In the genomic region with DNA sequence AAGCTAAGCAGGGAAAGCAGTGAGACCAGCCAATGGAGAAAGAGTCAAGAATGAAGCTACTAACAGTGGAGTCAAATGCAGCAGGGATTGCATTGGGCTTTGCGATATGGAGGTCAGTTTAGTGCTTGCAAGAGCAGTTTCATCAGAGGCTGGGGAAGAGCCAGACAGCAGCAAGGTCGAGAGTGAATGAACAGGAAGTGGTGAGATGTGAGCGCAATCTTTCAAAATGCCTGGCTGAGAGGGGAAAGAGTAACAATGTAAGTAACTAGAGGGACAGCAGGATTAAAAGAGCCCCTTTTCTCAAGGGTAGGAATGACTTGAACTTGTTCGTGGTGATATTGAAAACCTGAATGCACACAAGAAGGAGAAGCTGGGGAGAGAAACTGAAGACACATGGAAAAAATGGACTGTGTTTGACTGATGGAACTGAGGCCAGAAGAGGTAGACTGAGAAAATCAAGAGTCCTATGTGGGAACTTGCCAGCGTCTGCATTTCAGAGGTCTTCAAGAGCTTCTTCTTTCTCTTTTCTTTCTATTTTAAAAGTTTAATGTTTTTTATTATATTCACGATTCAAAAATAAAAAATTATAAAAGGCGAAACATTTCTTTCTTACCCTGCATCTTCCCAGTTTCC, we compare ENCODE assay signal across 8 cellular contexts.
A peak's percentile ranks its signal among the peaks of the same experiment; 100 is the strongest.
DNase-seq lines count a peak whose midpoint lies in the region; ATAC-seq and TF ChIP-seq lines count a peak whose summit lies in the region.

No MANE protein-coding gene starts in this region.

- no peaks in the 10 kb centered on the region for H3K36me3 ChIP-seq in SU-DHL-6 (ENCODE audit: low read length)

- no peaks in the 10 kb centered on the region for H3K9me2 ChIP-seq in SU-DHL-6 (replicated peaks; ENCODE audit: insufficient read depth, low read length)

- H3K27me3 ChIP-seq in SU-DHL-6 (ENCODE audit: low read length), result no peaks in the 10 kb centered on the region

- H3K4me2 ChIP-seq in SU-DHL-6 (ENCODE audit: low read depth, low read length, poor library complexity, severe bottlenecking), result peak overlapping the region; percentile 38

- no peak overlapping the region for H3K4me3 ChIP-seq in AG09309 (ENCODE audit: control insufficient read depth, low read depth, low read length)
- H3K4me3 ChIP-seq in SU-DHL-6 (ENCODE audit: insufficient read depth, low read length, poor library complexity, severe bottlenecking), result no peak overlapping the region

- no peaks in the 10 kb centered on the region for H3K9me3 ChIP-seq in SU-DHL-6 (ENCODE audit: insufficient read depth, low read length)

- peak overlapping the region; percentile 98 for H2AFZ ChIP-seq in SU-DHL-6 (ENCODE audit: low read depth, low read length, severe bottlenecking)

- DNase-seq in AG09309 (ENCODE audit: low read depth), result peak; percentile 52
- peak; percentile 61 for DNase-seq in fibroblast of gingiva (ENCODE audit: low read depth)
- DNase-seq in HuH-7 (ENCODE audit: low spot score), result no peak
- no peak for DNase-seq in NCI-H1105 (lab: John Stamatoyannopoulos, UW)
- DNase-seq in kidney glomerular epithelial cell (lab: John Stamatoyannopoulos, UW), result no peak

- ATAC-seq in GM18873 (IDR thresholded peaks at IDR 0.05; ENCODE audit: low FRiP score, unreplicated experiment), result peak; percentile 85
- ATAC-seq in HG03066 (IDR thresholded peaks at IDR 0.05; ENCODE audit: low read depth, unreplicated experiment), result peak; percentile 88

- peak overlapping the region; percentile 22 for H3K9ac ChIP-seq in SU-DHL-6 (ENCODE audit: low read length)

- H3K79me2 ChIP-seq in SU-DHL-6 (ENCODE audit: insufficient read depth, low read length), result no peaks in the 10 kb centered on the region

- no peaks in the 10 kb centered on the region for H4K20me1 ChIP-seq in SU-DHL-6 (ENCODE audit: low read depth, low read length)

- peak overlapping the region; percentile 28; the same call in 1 of the 2 replicates for H3K27ac ChIP-seq in SU-DHL-6 (ENCODE audit: low read depth, low read length)

- TF ChIP-seq CTCF in AG09309 (IDR thresholded peaks at IDR 0.05; ENCODE audit: control insufficient read depth, insufficient read depth, low read depth, low read length, missing control alignments) (no peak), SU-DHL-6 (IDR thresholded peaks at IDR 0.05; ENCODE audit: insufficient read depth, low read length, poor library complexity, severe bottlenecking) (no peak)

- H3F3A ChIP-seq in SU-DHL-6 (ENCODE audit: insufficient read depth), result no peaks in the 10 kb centered on the region

Comparison
In these comparisons a context has a peak if more than half of its experiments do, and no peak if none do; other contexts are left out.
1. DNase-seq: peak in AG09309 (single experiment) and fibroblast of gingiva (single experiment); none in HuH-7 (single experiment), NCI-H1105 (single experiment) and kidney glomerular epithelial cell (single experiment).